Comparison of ENCODE assay signal across 1 cellular context in genomic region chr5:170280090-170280493, GRCh38.
A peak's percentile ranks its signal among the peaks of the same experiment; 100 is the strongest.
TF ChIP-seq lines count a peak whose summit lies in the region.

No MANE protein-coding gene starts in this region.

TF ChIP-seq in K562, 482 proteins besides CTCF, POLR2A, EP300 and RAD21 (continued from another document):
- TF ChIP-seq SAFB (IDR thresholded peaks at IDR 0.05; ENCODE audit: borderline replicate concordance, low read depth, low read length): no peak
- peak; percentile 61; the same call in 1 of the 2 replicates for TF ChIP-seq ZKSCAN1 (IDR thresholded peaks at IDR 0.05; ENCODE audit: low read depth, low read length)
- TF ChIP-seq TAF1 (IDR thresholded peaks at IDR 0.05; ENCODE audit: control insufficient read depth, extremely low read depth, insufficient read depth, low read length, severe bottlenecking): no peak
- TF ChIP-seq ZMIZ1 (IDR thresholded peaks at IDR 0.05; ENCODE audit: low read depth in 2 of 2, low read length in 2 of 2): no peak
